1 cellular context compared by ENCODE assay signal in the genomic region with DNA sequence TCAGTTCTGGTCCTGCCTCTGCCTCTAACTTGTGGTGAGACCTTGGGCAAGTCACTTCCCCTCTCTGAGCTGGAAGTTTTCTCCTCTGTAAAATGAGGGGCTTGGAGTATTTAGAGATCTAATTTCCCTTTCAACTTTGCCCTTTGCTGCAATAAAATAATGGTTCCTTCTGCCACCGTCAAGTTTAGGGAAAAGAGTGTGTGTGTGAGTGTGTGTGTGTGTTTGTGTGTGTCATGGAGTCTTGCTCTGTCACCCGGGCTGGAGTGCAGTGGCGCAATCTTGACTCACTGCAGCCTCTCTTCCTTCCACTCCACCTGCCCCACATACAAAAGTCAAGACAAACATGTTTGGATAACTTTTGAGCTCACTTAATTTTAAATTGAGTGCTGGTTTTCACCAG.
A peak's percentile ranks its signal among the peaks of the same experiment; 100 is the strongest.
TF ChIP-seq lines count a peak whose summit lies in the region.

No MANE protein-coding gene starts in this region.

TF ChIP-seq in HepG2, 621 proteins besides CTCF, POLR2A, EP300 and RAD21 (continued from another document and continues in another):
- TF ChIP-seq, protein P1, sequence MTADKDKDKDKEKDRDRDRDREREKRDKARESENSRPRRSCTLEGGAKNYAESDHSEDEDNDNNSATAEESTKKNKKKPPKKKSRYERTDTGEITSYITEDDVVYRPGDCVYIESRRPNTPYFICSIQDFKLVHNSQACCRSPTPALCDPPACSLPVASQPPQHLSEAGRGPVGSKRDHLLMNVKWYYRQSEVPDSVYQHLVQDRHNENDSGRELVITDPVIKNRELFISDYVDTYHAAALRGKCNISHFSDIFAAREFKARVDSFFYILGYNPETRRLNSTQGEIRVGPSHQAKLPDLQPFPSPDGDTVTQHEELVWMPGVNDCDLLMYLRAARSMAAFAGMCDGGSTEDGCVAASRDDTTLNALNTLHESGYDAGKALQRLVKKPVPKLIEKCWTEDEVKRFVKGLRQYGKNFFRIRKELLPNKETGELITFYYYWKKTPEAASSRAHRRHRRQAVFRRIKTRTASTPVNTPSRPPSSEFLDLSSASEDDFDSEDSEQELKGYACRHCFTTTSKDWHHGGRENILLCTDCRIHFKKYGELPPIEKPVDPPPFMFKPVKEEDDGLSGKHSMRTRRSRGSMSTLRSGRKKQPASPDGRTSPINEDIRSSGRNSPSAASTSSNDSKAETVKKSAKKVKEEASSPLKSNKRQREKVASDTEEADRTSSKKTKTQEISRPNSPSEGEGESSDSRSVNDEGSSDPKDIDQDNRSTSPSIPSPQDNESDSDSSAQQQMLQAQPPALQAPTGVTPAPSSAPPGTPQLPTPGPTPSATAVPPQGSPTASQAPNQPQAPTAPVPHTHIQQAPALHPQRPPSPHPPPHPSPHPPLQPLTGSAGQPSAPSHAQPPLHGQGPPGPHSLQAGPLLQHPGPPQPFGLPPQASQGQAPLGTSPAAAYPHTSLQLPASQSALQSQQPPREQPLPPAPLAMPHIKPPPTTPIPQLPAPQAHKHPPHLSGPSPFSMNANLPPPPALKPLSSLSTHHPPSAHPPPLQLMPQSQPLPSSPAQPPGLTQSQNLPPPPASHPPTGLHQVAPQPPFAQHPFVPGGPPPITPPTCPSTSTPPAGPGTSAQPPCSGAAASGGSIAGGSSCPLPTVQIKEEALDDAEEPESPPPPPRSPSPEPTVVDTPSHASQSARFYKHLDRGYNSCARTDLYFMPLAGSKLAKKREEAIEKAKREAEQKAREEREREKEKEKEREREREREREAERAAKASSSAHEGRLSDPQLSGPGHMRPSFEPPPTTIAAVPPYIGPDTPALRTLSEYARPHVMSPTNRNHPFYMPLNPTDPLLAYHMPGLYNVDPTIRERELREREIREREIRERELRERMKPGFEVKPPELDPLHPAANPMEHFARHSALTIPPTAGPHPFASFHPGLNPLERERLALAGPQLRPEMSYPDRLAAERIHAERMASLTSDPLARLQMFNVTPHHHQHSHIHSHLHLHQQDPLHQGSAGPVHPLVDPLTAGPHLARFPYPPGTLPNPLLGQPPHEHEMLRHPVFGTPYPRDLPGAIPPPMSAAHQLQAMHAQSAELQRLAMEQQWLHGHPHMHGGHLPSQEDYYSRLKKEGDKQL (CRISPR knock-in tag; IDR thresholded peaks at IDR 0.05; ENCODE audit: low read depth), result no peak
- TF ChIP-seq PHB2 (IDR thresholded peaks at IDR 0.05; ENCODE audit: partially characterized antibody) (no peak), FOXM1 (CRISPR knock-in tag; IDR thresholded peaks at IDR 0.05) (no peak), ZNF383 (CRISPR knock-in tag; IDR thresholded peaks at IDR 0.05; ENCODE audit: borderline replicate concordance) (no peak), NFRKB (IDR thresholded peaks at IDR 0.05) (no peak), ZNF333 (CRISPR knock-in tag; IDR thresholded peaks at IDR 0.05; ENCODE audit: borderline replicate concordance) (no peak), ARHGAP35 (CRISPR knock-in tag; IDR thresholded peaks at IDR 0.05; ENCODE audit: borderline replicate concordance) (peak; percentile 49; the same call in 1 of the 2 replicates), ZNF10 (CRISPR knock-in tag; IDR thresholded peaks at IDR 0.05; ENCODE audit: borderline replicate concordance, low read depth) (no peak), ZNF597 (CRISPR knock-in tag; IDR thresholded peaks at IDR 0.05) (no peak), HIC2 (CRISPR knock-in tag; IDR thresholded peaks at IDR 0.05; ENCODE audit: low read depth) (no peak), ZNF460 (CRISPR knock-in tag; IDR thresholded peaks at IDR 0.05; ENCODE audit: borderline replicate concordance) (no peak), NR2F2 (IDR thresholded peaks at IDR 0.05; ENCODE audit: borderline replicate concordance, low read depth) (0 out of 2 replicates have a peak, but pooled peaks have one; percentile 20), ETV5 (CRISPR knock-in tag; IDR thresholded peaks at IDR 0.05; ENCODE audit: borderline replicate concordance) (no peak; the same call in 1 of the 2 replicates), ATM (IDR thresholded peaks at IDR 0.05; ENCODE audit: borderline replicate concordance) (no peak), NR2F1 (CRISPR knock-in tag; IDR thresholded peaks at IDR 0.05) (no peak), DDIT3 (CRISPR knock-in tag; IDR thresholded peaks at IDR 0.05) (no peak), ZNF782 (CRISPR knock-in tag; IDR thresholded peaks at IDR 0.05; ENCODE audit: borderline replicate concordance) (no peak), CENPBD1 (CRISPR knock-in tag; IDR thresholded peaks at IDR 0.05; ENCODE audit: borderline replicate concordance, low read depth) (no peak), GTF2F1 (IDR thresholded peaks at IDR 0.05; ENCODE audit: low read length) (no peak), ZNF598 (CRISPR knock-in tag; IDR thresholded peaks at IDR 0.05; ENCODE audit: borderline replicate concordance) (no peak), JDP2 (CRISPR knock-in tag; IDR thresholded peaks at IDR 0.05; ENCODE audit: borderline replicate concordance) (no peak), ZNF609 (CRISPR knock-in tag; IDR thresholded peaks at IDR 0.05; ENCODE audit: borderline replicate concordance) (no peak), HOXA5 (CRISPR knock-in tag; IDR thresholded peaks at IDR 0.05) (no peak), ZNF484 (CRISPR knock-in tag; IDR thresholded peaks at IDR 0.05; ENCODE audit: borderline replicate concordance, low read depth) (no peak), HNRNPUL1 (IDR thresholded peaks at IDR 0.05; ENCODE audit: low read depth, low read length) (no peak), MXI1 (IDR thresholded peaks at IDR 0.05; ENCODE audit: borderline replicate concordance, low read depth, low read length) (no peak), SMAD9 (CRISPR knock-in tag; IDR thresholded peaks at IDR 0.05) (no peak)
- TF ChIP-seq, protein P2, sequence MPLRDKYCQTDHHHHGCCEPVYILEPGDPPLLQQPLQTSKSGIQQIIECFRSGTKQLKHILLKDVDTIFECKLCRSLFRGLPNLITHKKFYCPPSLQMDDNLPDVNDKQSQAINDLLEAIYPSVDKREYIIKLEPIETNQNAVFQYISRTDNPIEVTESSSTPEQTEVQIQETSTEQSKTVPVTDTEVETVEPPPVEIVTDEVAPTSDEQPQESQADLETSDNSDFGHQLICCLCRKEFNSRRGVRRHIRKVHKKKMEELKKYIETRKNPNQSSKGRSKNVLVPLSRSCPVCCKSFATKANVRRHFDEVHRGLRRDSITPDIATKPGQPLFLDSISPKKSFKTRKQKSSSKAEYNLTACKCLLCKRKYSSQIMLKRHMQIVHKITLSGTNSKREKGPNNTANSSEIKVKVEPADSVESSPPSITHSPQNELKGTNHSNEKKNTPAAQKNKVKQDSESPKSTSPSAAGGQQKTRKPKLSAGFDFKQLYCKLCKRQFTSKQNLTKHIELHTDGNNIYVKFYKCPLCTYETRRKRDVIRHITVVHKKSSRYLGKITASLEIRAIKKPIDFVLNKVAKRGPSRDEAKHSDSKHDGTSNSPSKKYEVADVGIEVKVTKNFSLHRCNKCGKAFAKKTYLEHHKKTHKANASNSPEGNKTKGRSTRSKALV (CRISPR knock-in tag; IDR thresholded peaks at IDR 0.05), result no peak
- TF ChIP-seq, protein P3, sequence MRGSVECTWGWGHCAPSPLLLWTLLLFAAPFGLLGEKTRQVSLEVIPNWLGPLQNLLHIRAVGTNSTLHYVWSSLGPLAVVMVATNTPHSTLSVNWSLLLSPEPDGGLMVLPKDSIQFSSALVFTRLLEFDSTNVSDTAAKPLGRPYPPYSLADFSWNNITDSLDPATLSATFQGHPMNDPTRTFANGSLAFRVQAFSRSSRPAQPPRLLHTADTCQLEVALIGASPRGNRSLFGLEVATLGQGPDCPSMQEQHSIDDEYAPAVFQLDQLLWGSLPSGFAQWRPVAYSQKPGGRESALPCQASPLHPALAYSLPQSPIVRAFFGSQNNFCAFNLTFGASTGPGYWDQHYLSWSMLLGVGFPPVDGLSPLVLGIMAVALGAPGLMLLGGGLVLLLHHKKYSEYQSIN (CRISPR knock-in tag; IDR thresholded peaks at IDR 0.05; ENCODE audit: borderline replicate concordance), result no peak
- TF ChIP-seq, protein P4, sequence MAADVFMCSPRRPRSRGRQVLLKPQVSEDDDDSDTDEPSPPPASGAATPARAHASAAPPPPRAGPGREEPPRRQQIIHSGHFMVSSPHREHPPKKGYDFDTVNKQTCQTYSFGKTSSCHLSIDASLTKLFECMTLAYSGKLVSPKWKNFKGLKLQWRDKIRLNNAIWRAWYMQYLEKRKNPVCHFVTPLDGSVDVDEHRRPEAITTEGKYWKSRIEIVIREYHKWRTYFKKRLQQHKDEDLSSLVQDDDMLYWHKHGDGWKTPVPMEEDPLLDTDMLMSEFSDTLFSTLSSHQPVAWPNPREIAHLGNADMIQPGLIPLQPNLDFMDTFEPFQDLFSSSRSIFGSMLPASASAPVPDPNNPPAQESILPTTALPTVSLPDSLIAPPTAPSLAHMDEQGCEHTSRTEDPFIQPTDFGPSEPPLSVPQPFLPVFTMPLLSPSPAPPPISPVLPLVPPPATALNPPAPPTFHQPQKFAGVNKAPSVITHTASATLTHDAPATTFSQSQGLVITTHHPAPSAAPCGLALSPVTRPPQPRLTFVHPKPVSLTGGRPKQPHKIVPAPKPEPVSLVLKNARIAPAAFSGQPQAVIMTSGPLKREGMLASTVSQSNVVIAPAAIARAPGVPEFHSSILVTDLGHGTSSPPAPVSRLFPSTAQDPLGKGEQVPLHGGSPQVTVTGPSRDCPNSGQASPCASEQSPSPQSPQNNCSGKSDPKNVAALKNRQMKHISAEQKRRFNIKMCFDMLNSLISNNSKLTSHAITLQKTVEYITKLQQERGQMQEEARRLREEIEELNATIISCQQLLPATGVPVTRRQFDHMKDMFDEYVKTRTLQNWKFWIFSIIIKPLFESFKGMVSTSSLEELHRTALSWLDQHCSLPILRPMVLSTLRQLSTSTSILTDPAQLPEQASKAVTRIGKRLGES (CRISPR knock-in tag; IDR thresholded peaks at IDR 0.05; ENCODE audit: borderline replicate concordance), result no peak
- TF ChIP-seq, protein P5, sequence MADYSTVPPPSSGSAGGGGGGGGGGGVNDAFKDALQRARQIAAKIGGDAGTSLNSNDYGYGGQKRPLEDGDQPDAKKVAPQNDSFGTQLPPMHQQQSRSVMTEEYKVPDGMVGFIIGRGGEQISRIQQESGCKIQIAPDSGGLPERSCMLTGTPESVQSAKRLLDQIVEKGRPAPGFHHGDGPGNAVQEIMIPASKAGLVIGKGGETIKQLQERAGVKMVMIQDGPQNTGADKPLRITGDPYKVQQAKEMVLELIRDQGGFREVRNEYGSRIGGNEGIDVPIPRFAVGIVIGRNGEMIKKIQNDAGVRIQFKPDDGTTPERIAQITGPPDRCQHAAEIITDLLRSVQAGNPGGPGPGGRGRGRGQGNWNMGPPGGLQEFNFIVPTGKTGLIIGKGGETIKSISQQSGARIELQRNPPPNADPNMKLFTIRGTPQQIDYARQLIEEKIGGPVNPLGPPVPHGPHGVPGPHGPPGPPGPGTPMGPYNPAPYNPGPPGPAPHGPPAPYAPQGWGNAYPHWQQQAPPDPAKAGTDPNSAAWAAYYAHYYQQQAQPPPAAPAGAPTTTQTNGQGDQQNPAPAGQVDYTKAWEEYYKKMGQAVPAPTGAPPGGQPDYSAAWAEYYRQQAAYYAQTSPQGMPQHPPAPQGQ (CRISPR knock-in tag; IDR thresholded peaks at IDR 0.05; ENCODE audit: borderline replicate concordance), result no peak
